ENCODE assay signal across 22 cellular contexts in genomic region chr4:13329340-13329850, GRCh38.
"Had no signal": no experiment of that assay in that cellular context is flagged by ENCODE, and none has a peak within 500 bp of the region (broad histone marks: within the 10 kb centered on the region; RNA-seq: fewer than 3 reads in every experiment).

No MANE protein-coding gene starts in this region.

- ATAC-seq: effector memory CD8-positive, alpha-beta T cell; left lung; naive thymus-derived CD8-positive, alpha-beta T cell; sciatic nerve had no signal

- H3K4me2 ChIP-seq: neural progenitor cell, smooth muscle cell had no signal

- H3K9ac ChIP-seq: neural progenitor cell had no signal

- H3K4me1 ChIP-seq: esophagus muscularis mucosa, left lung, neural progenitor cell, testis, uterus had no signal

- H3K9me3 ChIP-seq: esophagus muscularis mucosa, left lung, testis, uterus had no signal

- H3K27ac ChIP-seq: dorsolateral prefrontal cortex, esophagus muscularis mucosa, left lung, neural progenitor cell, testis, uterus had no signal

- H2AFZ ChIP-seq: neural progenitor cell had no signal

- H3K27me3 ChIP-seq: dorsolateral prefrontal cortex, esophagus muscularis mucosa, left lung, neural progenitor cell, testis, uterus had no signal

- DNase-seq: activated CD4-positive, alpha-beta T cell treated with anti-CD3 and anti-CD28 coated beads for 4 hours; activated CD4-positive, alpha-beta T cell treated with anti-CD3 and anti-CD28 coated beads, Interleukin-2, amount 50 U/mL, for 48 hours; activated CD4-positive, CD25-positive, alpha-beta regulatory T cell; activated naive CD4-positive, alpha-beta T cell treated with Interleukin-2 at 50 U/mL for 16 hours; activated naive CD8-positive, alpha-beta T cell treated with anti-CD3 and anti-CD28 coated beads for 36 hours; activated T-cell treated with anti-CD3 and anti-CD28 coated beads, Interleukin-2, amount 50 U/mL, for 48 hours; dorsolateral prefrontal cortex; effector memory CD8-positive, alpha-beta T cell; kidney; left lung; naive thymus-derived CD8-positive, alpha-beta T cell; stimulated activated CD4-positive, alpha-beta T cell treated with anti-CD3 and anti-CD28 coated beads, Interleukin-15, amount 100 ng/mL, for 24 hours; stimulated activated CD4-positive, alpha-beta T cell treated with anti-CD3 and anti-CD28 coated beads, Interleukin-2, amount 100 ng/mL, for 48 hours; stimulated activated naive CD4-positive, alpha-beta T cell; testis; trophoblast cell; uterus had no signal

- H3K4me3 ChIP-seq: dorsolateral prefrontal cortex, esophagus muscularis mucosa, left lung, lung, neural progenitor cell, smooth muscle cell, testis, uterus had no signal

- H3K36me3 ChIP-seq: esophagus muscularis mucosa, left lung, neural progenitor cell, uterus had no signal
